ENCODE assay signal across 12 cellular contexts in the genomic region with DNA sequence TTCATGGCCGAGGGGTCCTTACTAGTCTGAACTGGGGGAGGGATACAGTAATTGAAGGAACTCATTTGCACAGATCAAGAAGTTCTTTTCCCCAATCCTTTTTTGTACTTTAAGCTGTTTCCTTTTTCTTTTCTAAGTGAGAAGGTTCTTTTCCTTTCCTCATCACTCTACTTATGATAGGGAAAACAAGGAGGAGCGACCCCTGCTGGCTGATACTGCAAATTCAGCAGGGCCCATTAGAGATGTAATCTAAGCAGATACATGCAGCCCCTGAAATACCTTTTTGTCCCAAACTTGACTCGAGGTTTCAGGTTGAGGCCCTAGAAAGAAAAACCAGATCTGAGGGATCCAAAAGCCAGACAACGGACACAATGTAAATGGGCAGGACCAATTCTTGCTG.
DNase-seq lines count a peak whose midpoint lies in the region; ATAC-seq and TF ChIP-seq lines count a peak whose summit lies in the region.
"Had no signal": no experiment of that assay in that cellular context is flagged by ENCODE, and none has a peak within 500 bp of the region (broad histone marks: within the 10 kb centered on the region; RNA-seq: fewer than 3 reads in every experiment).

No MANE protein-coding gene starts in this region.

- no peak for ATAC-seq in GM18502 (IDR thresholded peaks at IDR 0.05; ENCODE audit: poor library complexity, unreplicated experiment)
- ATAC-seq in GM21619 (IDR thresholded peaks at IDR 0.05; ENCODE audit: unreplicated experiment) = no peak
- no peak for ATAC-seq in HG02623 (IDR thresholded peaks at IDR 0.05; ENCODE audit: unreplicated experiment)
- ATAC-seq: natural killer cell had no signal

- CTCF ChIA-PET in BJ (lab: Yijun Ruan, JAX) = no interaction called here

- TF ChIP-seq CTCF in BJ (IDR thresholded peaks at IDR 0.05; ENCODE audit: insufficient read depth, low read depth, low read length) (0 out of 2 replicates have a peak, but pooled peaks have one; percentile 3), GM12873 (IDR thresholded peaks at IDR 0.05; ENCODE audit: insufficient read depth, low read depth, low read length, missing control alignments) (peak; percentile 58), fibroblast of pulmonary artery (IDR thresholded peaks at IDR 0.05; ENCODE audit: low read length, missing control alignments) (peak; percentile 70)

- H3K4me3 ChIP-seq in BJ (ENCODE audit: low read depth, low read length) (no peak overlapping the region), fibroblast of pulmonary artery (replicated peaks; ENCODE audit: low read depth, low read length) (no peak overlapping the region)

- DNase-seq in BJ (ENCODE audit: low read depth) = no peak
- peak; percentile 57 for DNase-seq in NCI-H526 treated with DMSO at 0.1 percent for 48 hours (lab: John Stamatoyannopoulos, UW)
- peak; percentile 75 for DNase-seq in fibroblast of pulmonary artery (ENCODE audit: low read depth)
- DNase-seq in OCI-M2 (lab: John Stamatoyannopoulos, UW; ENCODE audit: unreplicated experiment) = no peak
- DNase-seq: activated naive CD8-positive, alpha-beta T cell treated with anti-CD3 and anti-CD28 coated beads, Interleukin-2, amount 10 ng/mL, durations not matched to agents 7 days and 5 days; head of caudate nucleus; natural killer cell; NCI-H1436 had no signal

- POLR2A ChIA-PET in BJ (lab: Charles Lee) = no interaction called here

- H3K27me3 ChIP-seq in BJ (ENCODE audit: control insufficient read depth, insufficient read depth, low read length) = no peaks in the 10 kb centered on the region

- no peaks in the 10 kb centered on the region for H3K36me3 ChIP-seq in BJ (ENCODE audit: control insufficient read depth, insufficient read depth, low read length)

Comparison
In these comparisons a context has a peak if more than half of its experiments do, and no peak if none do; other contexts are left out.
1. DNase-seq: peak in NCI-H526 treated with DMSO at 0.1 percent for 48 hours (single experiment) and fibroblast of pulmonary artery (single experiment); none in BJ (single experiment) and OCI-M2 (single experiment).
2. CTCF ChIP-seq: peak in every context shown above with its lines; median percentile 70 in fibroblast of pulmonary artery; 58 in GM12873; 3 in BJ.